9 cellular contexts compared by ENCODE assay signal in genomic region chr10:79260803-79261740, GRCh38.
DNase-seq lines count a peak whose midpoint lies in the region; ATAC-seq and TF ChIP-seq lines count a peak whose summit lies in the region.
"Had no signal": no experiment of that assay in that cellular context is flagged by ENCODE, and none has a peak within 500 bp of the region (broad histone marks: within the 10 kb centered on the region; RNA-seq: fewer than 3 reads in every experiment).

No MANE protein-coding gene starts in this region.

- no peaks in the 10 kb centered on the region for H3K36me3 Mint-ChIP-seq in neural crest cell (ENCODE audit: low read depth)

- peak overlapping the region; percentile 7 for H3K4me2 ChIP-seq in fibroblast of lung (ENCODE audit: extremely low read depth, insufficient read depth, low read length)

- peaks cover 67% of the 10 kb centered on the region for H3K4me1 Mint-ChIP-seq in neural crest cell

- H3K36me3 ChIP-seq in fibroblast of lung (ENCODE audit: control insufficient read depth, insufficient read depth, low read length): peaks cover 11% of the 10 kb centered on the region

- no peaks in the 10 kb centered on the region for H3K27me3 ChIP-seq in fibroblast of lung (ENCODE audit: control insufficient read depth, insufficient read depth, low read length)

- H3K4me1 ChIP-seq in fibroblast of lung (ENCODE audit: control insufficient read depth, extremely low read depth, insufficient read depth, low read length): peaks cover 38% of the 10 kb centered on the region

- H3K9ac ChIP-seq in fibroblast of lung (ENCODE audit: insufficient read depth, low read length): peak overlapping the region; percentile 32

- TF ChIP-seq CTCF in fibroblast of lung (conservative IDR thresholded peaks at IDR 0.05 in 1 of 2, IDR thresholded peaks at IDR 0.05 in 1 of 2; ENCODE audit: low read depth in 1 of 2, low read length in 2 of 2) (no peak), neural crest cell (conservative IDR thresholded peaks at IDR 0.05) (no peak)

- H3K9me3 Mint-ChIP-seq in neural crest cell: no peaks in the 10 kb centered on the region

- no peak overlapping the region for H3K27ac Mint-ChIP-seq in neural crest cell (ENCODE audit: unreplicated experiment)

- no peak for ATAC-seq in GM18868 (IDR thresholded peaks at IDR 0.05; ENCODE audit: unreplicated experiment)
- ATAC-seq in GM19463 (IDR thresholded peaks at IDR 0.05; ENCODE audit: unreplicated experiment): no peak

- H3K9me3 ChIP-seq in fibroblast of lung (ENCODE audit: control insufficient read depth, insufficient read depth, low read depth, low read length): no peaks in the 10 kb centered on the region

- H3K27ac ChIP-seq in fibroblast of lung (ENCODE audit: insufficient read depth, low read length): peak overlapping the region; percentile 34
- H3K27ac ChIP-seq: SK-N-MC had no signal

- DNase-seq in D341Med (ENCODE audit: low spot score) (peak; percentile 52), NCI-H2227 (lab: John Stamatoyannopoulos, UW; ENCODE audit: unreplicated experiment) (peak; percentile 63), fibroblast of lung (ENCODE audit: low read depth in 2 of 2) (peak; percentile 46 to 69), neural crest cell (ENCODE audit: low read depth, low spot score) (no peak), NAMALWA (ENCODE audit: low spot score) (no peak)
- no peak for DNase-seq in activated CD4-positive, alpha-beta T cell treated with anti-CD3 and anti-CD28 coated beads, Interleukin-2, amount 50 U/mL, for 1 hour

- H3K27me3 Mint-ChIP-seq in neural crest cell (ENCODE audit: low read depth): no peaks in the 10 kb centered on the region

- H2AFZ ChIP-seq in fibroblast of lung (ENCODE audit: low read length): no peak overlapping the region

- peaks cover 22% of the 10 kb centered on the region for H3K79me2 ChIP-seq in fibroblast of lung (ENCODE audit: control insufficient read depth, insufficient read depth, low read length)

- H3K4me3 ChIP-seq in fibroblast of lung (replicated peaks in 1 of 4; ENCODE audit: control extremely low read depth in 1 of 4, insufficient read depth in 1 of 4, low read depth in 3 of 4, low read length in 4 of 4): no peak overlapping the region
- H3K4me3 ChIP-seq: SK-N-MC had no signal

- peak overlapping the region; percentile 35 for H3K4me3 Mint-ChIP-seq in neural crest cell

- H4K20me1 ChIP-seq in fibroblast of lung (ENCODE audit: control insufficient read depth, extremely low read depth, insufficient read depth, low read length): peaks cover 3% of the 10 kb centered on the region

Comparison
In these comparisons a context has a peak if more than half of its experiments do, and no peak if none do; other contexts are left out.
1. DNase-seq: peak in D341Med (single experiment), NCI-H2227 (single experiment) and fibroblast of lung (2 of 2); none in neural crest cell (single experiment), activated CD4-positive, alpha-beta T cell treated with anti-CD3 and anti-CD28 coated beads, Interleukin-2, amount 50 U/mL, for 1 hour (single experiment) and NAMALWA (single experiment).